ENCODE assay signal across 12 cellular contexts in genomic region chr6:149331871-149332270, GRCh38. TPM values are rescaled to one million over a fixed set of nuclear protein-coding genes. Genes with fewer than 3 reads are reported as not detected.
DNase-seq lines count a peak whose midpoint lies in the region; ATAC-seq and TF ChIP-seq lines count a peak whose summit lies in the region.
"Had no signal": no experiment of that assay in that cellular context is flagged by ENCODE, and none has a peak within 500 bp of the region (broad histone marks: within the 10 kb centered on the region; RNA-seq: fewer than 3 reads in every experiment).

No MANE protein-coding gene starts in this region.

- dilution Hi-C loops in mammary epithelial cell (cut with HindIII; ENCODE audit: low sequenced_read_pairs), result no loop called here

- H3K27me3 Mint-ChIP-seq in activated CD4-positive, alpha-beta T cell treated with anti-CD3 and anti-CD28 coated beads, Interleukin-2, amount 10 ng/mL, durations not matched to agents 24 days and 14 days, result no peaks in the 10 kb centered on the region

- H3K4me2 ChIP-seq in PC-3 (ENCODE audit: low read length) (peak overlapping the region; percentile 81), mammary epithelial cell (ENCODE audit: insufficient read depth, low read depth, low read length) (peak overlapping the region; percentile 22)

- H3K4me1 Mint-ChIP-seq in activated CD4-positive, alpha-beta T cell treated with anti-CD3 and anti-CD28 coated beads, Interleukin-2, amount 10 ng/mL, durations not matched to agents 24 days and 14 days, result peaks cover 79% of the 10 kb centered on the region

- no TSS peak for BruUV-seq in PC-3 (replicated peaks; lab: Mats Ljungman, UMichigan)
- no TSS peak for BruUV-seq in mammary epithelial cell (replicated peaks; lab: Mats Ljungman, UMichigan)

- no peak for DNase-seq in activated CD4-positive, alpha-beta T cell treated with anti-CD3 and anti-CD28 coated beads, Interleukin-2, amount 10 ng/mL, durations not matched to agents 24 days and 14 days
- DNase-seq in activated CD4-positive, alpha-beta T cell treated with anti-CD3 and anti-CD28 coated beads, Interleukin-2, amount 50 U/mL, for 48 hours, result no peak
- peak; percentile 17 for DNase-seq in PC-3
- no peak for DNase-seq in mammary epithelial cell
- DNase-seq in psoas muscle, result no peak
- DNase-seq in ovary, result no peak
- no peak for DNase-seq in NCI-H187 treated with DMSO at 0.1 percent for 48 hours (lab: John Stamatoyannopoulos, UW)
- DNase-seq in mucosa of gallbladder (ENCODE audit: low spot score), result no peak
- DNase-seq: heart left ventricle, NCI-H1092, NCI-H2227 treated with DMSO at 0.1 percent for 48 hours had no signal

- H3F3A ChIP-seq in PC-3 (ENCODE audit: low read length, unreplicated experiment), result peaks cover 10% of the 10 kb centered on the region

- no peak for TF ChIP-seq EP300 in ovary (IDR thresholded peaks at IDR 0.05)

- POLR2A ChIA-PET in PC-3 (lab: Charles Lee; ENCODE audit: unreplicated experiment), result interaction anchor here (0.5 kb wide), 1 partner anchor 14 kb away, joined by 3 read pairs; no protein-coding TSS in a partner anchor

- H3K27me3 ChIP-seq in PC-3 (ENCODE audit: low read length), result no peaks in the 10 kb centered on the region
- H3K27me3 ChIP-seq in mammary epithelial cell (ENCODE audit: insufficient read depth, low read length), result no peaks in the 10 kb centered on the region
- H3K27me3 ChIP-seq in psoas muscle (ENCODE audit: insufficient read depth in 3 of 3, low read length in 2 of 3), result no peaks in the 10 kb centered on the region
- no peaks in the 10 kb centered on the region for H3K27me3 ChIP-seq in ovary
- H3K27me3 ChIP-seq: heart left ventricle had no signal

- in situ Hi-C loops in mammary epithelial cell (cut with MboI; ENCODE audit: low sequenced_read_pairs in 2 of 2), result no loop called here

- H2AFZ ChIP-seq in PC-3 (ENCODE audit: low read length) (no peak overlapping the region), mammary epithelial cell (ENCODE audit: low read depth, low read length) (no peak overlapping the region)

- peak overlapping the region; percentile 28; the same call in 1 of the 2 replicates for H3K4me3 ChIP-seq in PC-3 (ENCODE audit: low read length)
- no peak overlapping the region for H3K4me3 ChIP-seq in mammary epithelial cell (replicated peaks in 1 of 3; ENCODE audit: insufficient read depth in 1 of 3, low read depth in 2 of 3, low read length in 3 of 3)
- no peak overlapping the region for H3K4me3 ChIP-seq in psoas muscle
- H3K4me3 ChIP-seq in ovary, result no peak overlapping the region
- H3K4me3 ChIP-seq: heart left ventricle, thoracic aorta had no signal

- no peak for TF ChIP-seq POLR2A in ovary (IDR thresholded peaks at IDR 0.05)

- TF ChIP-seq CTCF in PC-3 (conservative IDR thresholded peaks at IDR 0.05; ENCODE audit: low read depth, low read length) (no peak), mammary epithelial cell (conservative IDR thresholded peaks at IDR 0.05 in 1 of 2, IDR thresholded peaks at IDR 0.05 in 1 of 2; ENCODE audit: extremely low read depth in 1 of 2, insufficient read depth in 1 of 2, low read depth in 1 of 2, low read length in 2 of 2) (no peak), psoas muscle (IDR thresholded peaks at IDR 0.05) (no peak), ovary (IDR thresholded peaks at IDR 0.05) (no peak)

- ATAC-seq in PC-3 (no peak), psoas muscle (no peak)
- ATAC-seq: heart left ventricle had no signal

- CTCF ChIA-PET in PC-3 (lab: Charles Lee), result no interaction called here
- CTCF ChIA-PET in mammary epithelial cell (lab: Charles Lee; ENCODE audit: low non-redundant PET), result no interaction called here

- H3K9me3 ChIP-seq in PC-3 (ENCODE audit: low read length) (no peaks in the 10 kb centered on the region), mammary epithelial cell (replicated peaks; ENCODE audit: insufficient read depth, low read length) (no peaks in the 10 kb centered on the region), psoas muscle (no peaks in the 10 kb centered on the region), ovary (no peaks in the 10 kb centered on the region)
- H3K9me3 ChIP-seq: heart left ventricle, thoracic aorta had no signal

- H3K9me2 ChIP-seq in PC-3 (replicated peaks; ENCODE audit: low read length), result no peaks in the 10 kb centered on the region

- H3K4me1 ChIP-seq in PC-3 (ENCODE audit: insufficient read depth, low read length), result peaks cover 57% of the 10 kb centered on the region
- peaks cover 45% of the 10 kb centered on the region for H3K4me1 ChIP-seq in mammary epithelial cell (ENCODE audit: insufficient read depth, low read length)
- peaks cover 78% of the 10 kb centered on the region for H3K4me1 ChIP-seq in psoas muscle
- peaks cover 5% of the 10 kb centered on the region for H3K4me1 ChIP-seq in ovary (ENCODE audit: insufficient read depth)

- intact Hi-C loops in activated CD4-positive, alpha-beta T cell treated with anti-CD3 and anti-CD28 coated beads, Interleukin-2, amount 10 ng/mL, durations not matched to agents 24 days and 14 days (cut with micrococcal nuclease), result no loop called here
- intact Hi-C loops in PC-3 (cut with micrococcal nuclease) (loop anchor here (5.0 to 10.0 kb wide), 4 partner anchors 50 to 250 kb away; no protein-coding TSS in a partner anchor), mammary epithelial cell (cut with micrococcal nuclease) (no loop called here), psoas muscle (cut with DNase I) (no loop called here), ovary (cut with DNase I) (no loop called here)

- peak overlapping the region; percentile 44 for H3K9ac ChIP-seq in PC-3 (ENCODE audit: low read length)
- H3K9ac ChIP-seq in mammary epithelial cell (ENCODE audit: insufficient read depth, low read length), result no peak overlapping the region

- H3K36me3 Mint-ChIP-seq in activated CD4-positive, alpha-beta T cell treated with anti-CD3 and anti-CD28 coated beads, Interleukin-2, amount 10 ng/mL, durations not matched to agents 24 days and 14 days (ENCODE audit: low read depth), result peaks cover 32% of the 10 kb centered on the region

- H3K27ac ChIP-seq in PC-3 (ENCODE audit: low read length) (peak overlapping the region; percentile 91), mammary epithelial cell (ENCODE audit: insufficient read depth, low read depth, low read length) (no peak overlapping the region), psoas muscle (peak overlapping the region; percentile 31), ovary (no peak overlapping the region)
- H3K27ac ChIP-seq: heart left ventricle, thoracic aorta had no signal

- H3K79me2 ChIP-seq in PC-3 (ENCODE audit: low read length), result peaks cover 92% of the 10 kb centered on the region
- peaks cover 94% of the 10 kb centered on the region for H3K79me2 ChIP-seq in mammary epithelial cell (ENCODE audit: insufficient read depth, low read length)

- H3K9me3 Mint-ChIP-seq in activated CD4-positive, alpha-beta T cell treated with anti-CD3 and anti-CD28 coated beads, Interleukin-2, amount 10 ng/mL, durations not matched to agents 24 days and 14 days, result no peaks in the 10 kb centered on the region

- H4K20me1 ChIP-seq in PC-3 (ENCODE audit: low read length) (no peaks in the 10 kb centered on the region), mammary epithelial cell (ENCODE audit: insufficient read depth, low read length) (no peaks in the 10 kb centered on the region)

- H3K27ac Mint-ChIP-seq in activated CD4-positive, alpha-beta T cell treated with anti-CD3 and anti-CD28 coated beads, Interleukin-2, amount 10 ng/mL, durations not matched to agents 24 days and 14 days, result peak overlapping the region; percentile 76

- 55% methylated on average over 2 of the region's 2 CpGs for WGBS in mammary epithelial cell (ENCODE audit: low coverage, missing lambda C conversion rate)
- 62 to 66% (median 64%) methylated on average over 2 of the region's 2 CpGs for WGBS in psoas muscle, 3 donors
- WGBS in ovary, 3 donors, result 77 to 85% (median 79%) methylated on average over 2 of the region's 2 CpGs

- no peaks in the 10 kb centered on the region for H3K36me3 ChIP-seq in PC-3 (ENCODE audit: low read depth, low read length)
- no peaks in the 10 kb centered on the region for H3K36me3 ChIP-seq in mammary epithelial cell (ENCODE audit: insufficient read depth, low read length)
- no peaks in the 10 kb centered on the region for H3K36me3 ChIP-seq in psoas muscle (ENCODE audit: insufficient read depth in 1 of 2, low read depth in 1 of 2)
- no peaks in the 10 kb centered on the region for H3K36me3 ChIP-seq in ovary
- H3K36me3 ChIP-seq: heart left ventricle, thoracic aorta had no signal

- peak overlapping the region; percentile 67 for H3K4me3 Mint-ChIP-seq in activated CD4-positive, alpha-beta T cell treated with anti-CD3 and anti-CD28 coated beads, Interleukin-2, amount 10 ng/mL, durations not matched to agents 24 days and 14 days

RNA-seq across cellular contexts. Expression of gene TAB2, which starts 14.4 kb away (rescaled TPM):
- total RNA-seq in activated CD4-positive, alpha-beta T cell treated with anti-CD3 and anti-CD28 coated beads, Interleukin-2, amount 10 ng/mL, durations not matched to agents 24 days and 14 days, result 135 and 136 TPM in 2 replicates
- total RNA-seq in PC-3 (2014; rRNA removed) (14.7 and 18.5 TPM in 2 replicates), mammary epithelial cell (10 to 100 TPM; 21.2 to 47.3 TPM), psoas muscle (10 to 100 TPM; 44.3 to 72.2 (median 63.7) TPM), ovary (10 to 100 TPM; 47.2 to 75.9 (median 62.6) TPM), mucosa of gallbladder (46.1 TPM)
- polyA plus RNA-seq in mammary epithelial cell (31.0 TPM), psoas muscle (10 to 100 TPM; 35.9 to 86.0 (median 54.4) TPM), ovary (10 to 100 TPM; 39.6 to 65.4 TPM)
- 59.2 TPM for polyA minus RNA-seq in mammary epithelial cell

Comparison
In these comparisons a context has a peak if more than half of its experiments do, and no peak if none do; other contexts are left out.
1. H3K27ac ChIP-seq: peak in PC-3 (single experiment) and psoas muscle (single experiment); none in mammary epithelial cell (single experiment) and ovary (0 of 2).